1 cellular context compared by ENCODE assay signal in the genomic region with DNA sequence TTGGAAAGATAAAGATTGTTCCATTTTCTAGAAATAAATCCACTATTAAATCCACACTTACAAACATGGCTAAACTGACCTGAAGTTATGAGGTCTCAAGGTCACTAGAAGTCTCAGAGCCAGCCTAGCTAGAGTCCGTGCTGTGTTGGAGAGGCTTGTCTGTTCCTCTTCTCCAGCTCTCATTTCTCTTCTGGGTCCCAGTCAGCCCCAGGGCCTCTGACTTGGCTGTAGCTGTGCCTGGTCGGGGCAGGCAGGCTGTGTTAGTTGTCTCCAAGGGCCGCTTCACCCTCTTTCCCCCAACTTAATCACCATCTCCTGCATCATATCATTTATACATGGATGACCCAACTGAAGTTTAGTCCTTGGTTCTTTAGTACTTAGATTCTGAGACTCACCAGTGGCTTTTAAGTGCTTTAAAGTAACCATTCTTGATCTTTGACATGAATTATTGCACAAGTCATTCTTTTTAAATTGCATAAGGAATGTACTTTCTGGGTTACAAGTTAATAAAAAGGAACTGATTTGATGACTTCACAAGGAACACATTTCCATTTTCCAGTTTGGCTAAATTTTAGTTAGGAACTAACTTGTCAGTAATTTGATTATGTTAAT.
TF ChIP-seq lines count a peak whose summit lies in the region.

No MANE protein-coding gene starts in this region.

TF ChIP-seq in K562, 482 proteins besides CTCF, POLR2A, EP300 and RAD21 (continued from another document):
- no peak for TF ChIP-seq CHCHD3 (CRISPR knock-in tag; IDR thresholded peaks at IDR 0.05)
- no peak for TF ChIP-seq ADNP (tag; IDR thresholded peaks at IDR 0.05)
- TF ChIP-seq JUN (IDR thresholded peaks at IDR 0.05; ENCODE audit: borderline replicate concordance, low read depth, low read length), result no peak
- TF ChIP-seq JUN (CRISPR knock-in tag; IDR thresholded peaks at IDR 0.05; ENCODE audit: borderline replicate concordance), result no peak
- TF ChIP-seq, protein P1, sequence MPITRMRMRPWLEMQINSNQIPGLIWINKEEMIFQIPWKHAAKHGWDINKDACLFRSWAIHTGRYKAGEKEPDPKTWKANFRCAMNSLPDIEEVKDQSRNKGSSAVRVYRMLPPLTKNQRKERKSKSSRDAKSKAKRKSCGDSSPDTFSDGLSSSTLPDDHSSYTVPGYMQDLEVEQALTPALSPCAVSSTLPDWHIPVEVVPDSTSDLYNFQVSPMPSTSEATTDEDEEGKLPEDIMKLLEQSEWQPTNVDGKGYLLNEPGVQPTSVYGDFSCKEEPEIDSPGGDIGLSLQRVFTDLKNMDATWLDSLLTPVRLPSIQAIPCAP (CRISPR knock-in tag; IDR thresholded peaks at IDR 0.05; ENCODE audit: borderline replicate concordance), result no peak
- no peak for TF ChIP-seq PHF21A (IDR thresholded peaks at IDR 0.05; ENCODE audit: borderline replicate concordance, low read depth)
- no peak for TF ChIP-seq ZBTB8A (IDR thresholded peaks at IDR 0.05; ENCODE audit: partially characterized antibody)
